9 cellular contexts compared by ENCODE assay signal in genomic region chr17:81928497-81929252, GRCh38. TPM values are rescaled to one million over a fixed set of nuclear protein-coding genes. Genes with fewer than 3 reads are reported as not detected.
DNase-seq lines count a peak whose midpoint lies in the region; ATAC-seq and TF ChIP-seq lines count a peak whose summit lies in the region.
"Had no signal": no experiment of that assay in that cellular context is flagged by ENCODE, and none has a peak within 500 bp of the region (broad histone marks: within the 10 kb centered on the region; RNA-seq: fewer than 3 reads in every experiment).

No MANE protein-coding gene starts in this region.

- H3K36me3 Mint-ChIP-seq in activated CD4-positive, alpha-beta T cell treated with anti-CD3 and anti-CD28 coated beads, Interleukin-2, amount 10 ng/mL, durations not matched to agents 7 days and 5 days (ENCODE audit: low read depth), result no peaks in the 10 kb centered on the region
- H3K36me3 Mint-ChIP-seq in activated CD4-positive, alpha-beta memory T cell treated with anti-CD3 and anti-CD28 coated beads for 36 hours, result peaks cover 9% of the 10 kb centered on the region

- peaks cover 23% of the 10 kb centered on the region for H3K4me1 ChIP-seq in iPS-18a (ENCODE audit: control insufficient read depth, low read depth, low read length)
- H3K4me1 ChIP-seq in thoracic aorta (ENCODE audit: control insufficient read depth in 1 of 2, low read depth in 2 of 2), result peaks cover 25 to 35% of the 10 kb centered on the region in 2 donors
- H3K4me1 ChIP-seq in adrenal gland (replicated peaks in 1 of 2), result peaks cover 26 to 30% of the 10 kb centered on the region in 2 donors

- H3K9me3 ChIP-seq in iPS-18a (ENCODE audit: control insufficient read depth, low read depth, low read length) (no peaks in the 10 kb centered on the region), thoracic aorta (no peaks in the 10 kb centered on the region), adrenal gland (replicated peaks in 1 of 3) (no peaks in the 10 kb centered on the region)

- peak overlapping the region; percentile 24 for H3K9ac ChIP-seq in iPS-18a (ENCODE audit: low read length)

- DNase-seq in activated CD4-positive, alpha-beta T cell treated with anti-CD3 and anti-CD28 coated beads, Interleukin-2, amount 10 ng/mL, durations not matched to agents 7 days and 5 days, result no peak
- no peak for DNase-seq in activated CD4-positive, alpha-beta T cell treated with anti-CD3 and anti-CD28 coated beads for 1 hour
- no peak for DNase-seq in activated CD4-positive, alpha-beta memory T cell treated with anti-CD3 and anti-CD28 coated beads for 36 hours
- DNase-seq in thoracic aorta (ENCODE audit: low spot score) (no peak), adrenal gland (no peak)
- DNase-seq in stimulated activated CD4-positive, alpha-beta T cell treated with anti-CD3 and anti-CD28 coated beads, Interleukin-12 subunit alpha, Interleukin-12 subunit beta, amount 100 ng/mL, for 4 hours, result no peak

- peak overlapping the region; percentile 56 for H3K4me3 Mint-ChIP-seq in activated CD4-positive, alpha-beta T cell treated with anti-CD3 and anti-CD28 coated beads, Interleukin-2, amount 10 ng/mL, durations not matched to agents 7 days and 5 days
- peak overlapping the region; percentile 66 for H3K4me3 Mint-ChIP-seq in activated CD4-positive, alpha-beta memory T cell treated with anti-CD3 and anti-CD28 coated beads for 36 hours

- no peak overlapping the region for H3K27ac Mint-ChIP-seq in activated CD4-positive, alpha-beta T cell treated with anti-CD3 and anti-CD28 coated beads, Interleukin-2, amount 10 ng/mL, durations not matched to agents 7 days and 5 days
- H3K27ac Mint-ChIP-seq in activated CD4-positive, alpha-beta memory T cell treated with anti-CD3 and anti-CD28 coated beads for 36 hours, result no peak overlapping the region

- WGBS in adrenal gland, 4 donors, result 37 to 57% (median 46%) methylated on average over 5 to 47 of the region's 47 CpGs

- no peaks in the 10 kb centered on the region for H3K9me3 Mint-ChIP-seq in activated CD4-positive, alpha-beta T cell treated with anti-CD3 and anti-CD28 coated beads, Interleukin-2, amount 10 ng/mL, durations not matched to agents 7 days and 5 days
- no peaks in the 10 kb centered on the region for H3K9me3 Mint-ChIP-seq in activated CD4-positive, alpha-beta memory T cell treated with anti-CD3 and anti-CD28 coated beads for 36 hours

- POLR2A ChIA-PET in activated CD4-positive, alpha-beta T cell treated with anti-CD3 and anti-CD28 coated beads, Interleukin-2, amount 10 ng/mL, durations not matched to agents 7 days and 5 days (lab: Charles Lee), result interaction anchor here (0.6 kb wide), 1 partner anchor 32 kb away, joined by 8 read pairs; no protein-coding TSS in a partner anchor
- POLR2A ChIA-PET in activated CD4-positive, alpha-beta memory T cell treated with anti-CD3 and anti-CD28 coated beads for 36 hours (lab: Charles Lee), result interaction anchor here (0.9 to 1.7 kb wide), 3 partner anchors 8 to 358 kb away, joined by 3 to 6 read pairs (median 5); partner anchors contain the start of genes MCRIP1 and PYCR1

- TF ChIP-seq POLR2A in adrenal gland (IDR thresholded peaks at IDR 0.05), result no peak

- H3K27me3 ChIP-seq in iPS-18a (ENCODE audit: control insufficient read depth, insufficient read depth, low read length), result peaks cover 16% of the 10 kb centered on the region
- no peaks in the 10 kb centered on the region for H3K27me3 ChIP-seq in thoracic aorta (replicated peaks; ENCODE audit: insufficient read depth)
- no peaks in the 10 kb centered on the region for H3K27me3 ChIP-seq in adrenal gland

- no peak for ATAC-seq in thoracic aorta (ENCODE audit: insufficient number of reproducible peaks, low FRiP score, low read depth)
- ATAC-seq in GM18873 (IDR thresholded peaks at IDR 0.05; ENCODE audit: low FRiP score, unreplicated experiment), result no peak

- peaks cover 3% of the 10 kb centered on the region for H3K36me3 ChIP-seq in iPS-18a (ENCODE audit: control insufficient read depth, low read depth, low read length)
- H3K36me3 ChIP-seq in thoracic aorta, result no peaks in the 10 kb centered on the region
- H3K36me3 ChIP-seq in adrenal gland (replicated peaks in 1 of 2), result no peaks in the 10 kb centered on the region

- no peak overlapping the region for H3K27ac ChIP-seq in iPS-18a (ENCODE audit: low read length)
- H3K27ac ChIP-seq in thoracic aorta, result no peak overlapping the region
- no peak overlapping the region for H3K27ac ChIP-seq in adrenal gland
- H3K27ac ChIP-seq: epithelial cell of prostate had no signal

- peak overlapping the region; percentile 67 for H3K4me3 ChIP-seq in iPS-18a (ENCODE audit: low read length)
- H3K4me3 ChIP-seq in thoracic aorta, result peak overlapping the region; percentile 75
- peak overlapping the region in 2 of 4 donors; percentile 6 to 100 for H3K4me3 ChIP-seq in adrenal gland

- CTCF ChIA-PET in activated CD4-positive, alpha-beta T cell treated with anti-CD3 and anti-CD28 coated beads, Interleukin-2, amount 10 ng/mL, durations not matched to agents 7 days and 5 days (lab: Charles Lee), result interaction anchor here (0.6 to 3.7 kb wide), 6 partner anchors 12 to 248 kb away, joined by 3 to 15 read pairs (median 4); partner anchors contain the start of genes NOTUM and PCYT2
- CTCF ChIA-PET in activated CD4-positive, alpha-beta memory T cell treated with anti-CD3 and anti-CD28 coated beads for 36 hours (lab: Charles Lee), result interaction anchor here (1.0 to 2.2 kb wide), 5 partner anchors 10 to 178 kb away, joined by 3 to 6 read pairs (median 4); no protein-coding TSS in a partner anchor

- peaks cover 31% of the 10 kb centered on the region for H3K4me1 Mint-ChIP-seq in activated CD4-positive, alpha-beta T cell treated with anti-CD3 and anti-CD28 coated beads, Interleukin-2, amount 10 ng/mL, durations not matched to agents 7 days and 5 days
- peaks cover 15% of the 10 kb centered on the region for H3K4me1 Mint-ChIP-seq in activated CD4-positive, alpha-beta memory T cell treated with anti-CD3 and anti-CD28 coated beads for 36 hours (ENCODE audit: low read depth)

- intact Hi-C loops in activated CD4-positive, alpha-beta memory T cell treated with anti-CD3 and anti-CD28 coated beads for 36 hours (cut with micrococcal nuclease), result loop anchor here (5.0 kb wide), 1 partner anchor 56 kb away; the partner anchor contains the start of gene ARHGDIA
- intact Hi-C loops in adrenal gland (cut with DNase I), result no loop called here

- TF ChIP-seq CTCF in thoracic aorta (IDR thresholded peaks at IDR 0.05) (no peak), adrenal gland (IDR thresholded peaks at IDR 0.05) (no peak)

- H3K27me3 Mint-ChIP-seq in activated CD4-positive, alpha-beta T cell treated with anti-CD3 and anti-CD28 coated beads, Interleukin-2, amount 10 ng/mL, durations not matched to agents 7 days and 5 days, result peaks cover 7% of the 10 kb centered on the region
- peaks cover 11% of the 10 kb centered on the region for H3K27me3 Mint-ChIP-seq in activated CD4-positive, alpha-beta memory T cell treated with anti-CD3 and anti-CD28 coated beads for 36 hours

RNA-seq across cellular contexts. Expression of gene MAFG, which starts 1.1 kb away (rescaled TPM):
- 10 to 100 TPM; 15.8 to 20.2 TPM for total RNA-seq in activated CD4-positive, alpha-beta T cell treated with anti-CD3 and anti-CD28 coated beads, Interleukin-2, amount 10 ng/mL, durations not matched to agents 7 days and 5 days
- 10 to 100 TPM; 23.4 to 24.1 TPM for total RNA-seq in activated CD4-positive, alpha-beta memory T cell treated with anti-CD3 and anti-CD28 coated beads for 36 hours
- 10 to 100 TPM; 29.8 to 32.1 TPM for total RNA-seq in thoracic aorta
- 10 to 100 TPM; 19.7 to 44.5 (median 25.6) TPM for total RNA-seq in adrenal gland
- 10 to 100 TPM in 1 of 3 donors, 1 to 10 TPM in 2; 7.7 to 13.0 (median 8.9) TPM for polyA plus RNA-seq in adrenal gland

RNA-seq across cellular contexts. Expression of gene PYCR1, which starts 8.4 kb away (rescaled TPM):
- total RNA-seq in activated CD4-positive, alpha-beta T cell treated with anti-CD3 and anti-CD28 coated beads, Interleukin-2, amount 10 ng/mL, durations not matched to agents 7 days and 5 days, result 10 to 100 TPM; 22.8 to 26.9 TPM
- 10 to 100 TPM; 88.9 to 89.8 TPM for total RNA-seq in activated CD4-positive, alpha-beta memory T cell treated with anti-CD3 and anti-CD28 coated beads for 36 hours
- total RNA-seq in thoracic aorta (10 to 100 TPM; 14.4 to 15.0 TPM), adrenal gland (10 to 100 TPM in 1 of 8 donors, 1 to 10 TPM in 6, under 1 TPM in 1; 0.79 to 10.2 (median 4.7) TPM)
- 1 to 10 TPM; 1.8 to 5.4 (median 2.0) TPM for polyA plus RNA-seq in adrenal gland

RNA-seq across cellular contexts. Expression of gene SIRT7, which starts 10.7 kb away (rescaled TPM):
- total RNA-seq in activated CD4-positive, alpha-beta T cell treated with anti-CD3 and anti-CD28 coated beads, Interleukin-2, amount 10 ng/mL, durations not matched to agents 7 days and 5 days, result 10 to 100 TPM; 55.6 to 71.2 TPM
- total RNA-seq in activated CD4-positive, alpha-beta memory T cell treated with anti-CD3 and anti-CD28 coated beads for 36 hours, result 10 to 100 TPM; 32.0 to 33.1 TPM
- total RNA-seq in thoracic aorta (10 to 100 TPM; 15.8 to 41.3 TPM), adrenal gland (10 to 100 TPM; 10.4 to 25.2 (median 14.6) TPM)
- polyA plus RNA-seq in adrenal gland, result 10 to 100 TPM in 2 of 3 donors, 1 to 10 TPM in 1; 4.2 to 49.8 (median 33.3) TPM

RNA-seq across cellular contexts. Expression of gene PCYT2, which starts 17.5 kb away (rescaled TPM):
- 10 to 100 TPM; 37.6 to 39.0 TPM for total RNA-seq in activated CD4-positive, alpha-beta T cell treated with anti-CD3 and anti-CD28 coated beads, Interleukin-2, amount 10 ng/mL, durations not matched to agents 7 days and 5 days
- 10 to 100 TPM; 28.8 to 29.7 TPM for total RNA-seq in activated CD4-positive, alpha-beta memory T cell treated with anti-CD3 and anti-CD28 coated beads for 36 hours
- total RNA-seq in thoracic aorta (10 to 100 TPM; 13.6 to 81.9 TPM), adrenal gland (10 to 100 TPM; 19.8 to 31.6 (median 26.9) TPM)
- polyA plus RNA-seq in adrenal gland, result 10 to 100 TPM; 32.5 to 41.2 (median 37.5) TPM

RNA-seq across cellular contexts. Expression of gene MYADML2, which starts 18.4 kb away (rescaled TPM):
- total RNA-seq in activated CD4-positive, alpha-beta T cell treated with anti-CD3 and anti-CD28 coated beads, Interleukin-2, amount 10 ng/mL, durations not matched to agents 7 days and 5 days, result not detected
- total RNA-seq in activated CD4-positive, alpha-beta memory T cell treated with anti-CD3 and anti-CD28 coated beads for 36 hours, result not detected
- total RNA-seq in thoracic aorta (not detected), adrenal gland (not detected)
- not detected for polyA plus RNA-seq in adrenal gland
